1 cellular context compared by ENCODE assay signal in genomic region chr5:169629847-169630548, GRCh38.
TF ChIP-seq lines count a peak whose summit lies in the region.

No MANE protein-coding gene starts in this region.

TF ChIP-seq in A549, 52 proteins besides CTCF, POLR2A, EP300 and RAD21 (continued from another document):
- TF ChIP-seq, protein P1, sequence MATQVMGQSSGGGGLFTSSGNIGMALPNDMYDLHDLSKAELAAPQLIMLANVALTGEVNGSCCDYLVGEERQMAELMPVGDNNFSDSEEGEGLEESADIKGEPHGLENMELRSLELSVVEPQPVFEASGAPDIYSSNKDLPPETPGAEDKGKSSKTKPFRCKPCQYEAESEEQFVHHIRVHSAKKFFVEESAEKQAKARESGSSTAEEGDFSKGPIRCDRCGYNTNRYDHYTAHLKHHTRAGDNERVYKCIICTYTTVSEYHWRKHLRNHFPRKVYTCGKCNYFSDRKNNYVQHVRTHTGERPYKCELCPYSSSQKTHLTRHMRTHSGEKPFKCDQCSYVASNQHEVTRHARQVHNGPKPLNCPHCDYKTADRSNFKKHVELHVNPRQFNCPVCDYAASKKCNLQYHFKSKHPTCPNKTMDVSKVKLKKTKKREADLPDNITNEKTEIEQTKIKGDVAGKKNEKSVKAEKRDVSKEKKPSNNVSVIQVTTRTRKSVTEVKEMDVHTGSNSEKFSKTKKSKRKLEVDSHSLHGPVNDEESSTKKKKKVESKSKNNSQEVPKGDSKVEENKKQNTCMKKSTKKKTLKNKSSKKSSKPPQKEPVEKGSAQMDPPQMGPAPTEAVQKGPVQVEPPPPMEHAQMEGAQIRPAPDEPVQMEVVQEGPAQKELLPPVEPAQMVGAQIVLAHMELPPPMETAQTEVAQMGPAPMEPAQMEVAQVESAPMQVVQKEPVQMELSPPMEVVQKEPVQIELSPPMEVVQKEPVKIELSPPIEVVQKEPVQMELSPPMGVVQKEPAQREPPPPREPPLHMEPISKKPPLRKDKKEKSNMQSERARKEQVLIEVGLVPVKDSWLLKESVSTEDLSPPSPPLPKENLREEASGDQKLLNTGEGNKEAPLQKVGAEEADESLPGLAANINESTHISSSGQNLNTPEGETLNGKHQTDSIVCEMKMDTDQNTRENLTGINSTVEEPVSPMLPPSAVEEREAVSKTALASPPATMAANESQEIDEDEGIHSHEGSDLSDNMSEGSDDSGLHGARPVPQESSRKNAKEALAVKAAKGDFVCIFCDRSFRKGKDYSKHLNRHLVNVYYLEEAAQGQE (IDR thresholded peaks at IDR 0.05) = no peak
- TF ChIP-seq FOXS1 (CRISPR knock-in tag; IDR thresholded peaks at IDR 0.05) (no peak; the same call in 1 of the 2 replicates), KDM5A (IDR thresholded peaks at IDR 0.05) (no peak), HOXB5 (CRISPR knock-in tag; IDR thresholded peaks at IDR 0.05) (no peak), HDAC2 (IDR thresholded peaks at IDR 0.05) (no peak), HOXA7 (CRISPR knock-in tag; IDR thresholded peaks at IDR 0.05) (no peak), JUNB (IDR thresholded peaks at IDR 0.05) (peak; percentile 48)
